9 cellular contexts compared by ENCODE assay signal in genomic region chr20:62652894-62653305, GRCh38.
DNase-seq lines count a peak whose midpoint lies in the region; ATAC-seq and TF ChIP-seq lines count a peak whose summit lies in the region.
"Had no signal": no experiment of that assay in that cellular context is flagged by ENCODE, and none has a peak within 500 bp of the region (broad histone marks: within the 10 kb centered on the region; RNA-seq: fewer than 3 reads in every experiment).

No MANE protein-coding gene starts in this region.

- H3K4me1 Mint-ChIP-seq in stimulated activated naive B cell treated with anti-CD40 and anti-IgM and Interleukin-4, amounts not matched to agents 10 μg/mL and 1 μg/mL and 100 μg/mL, for 72 hours: peaks cover 40 to 74% of the 10 kb centered on the region in 2 donors

- H3K27me3 ChIP-seq in adipocyte (replicated peaks; ENCODE audit: control insufficient read depth, insufficient read depth, low read length) (no peaks in the 10 kb centered on the region), layer of hippocampus (ENCODE audit: control insufficient read depth, insufficient read depth, low read length) (no peaks in the 10 kb centered on the region)

- peak overlapping the region; percentile 70 for H3K27ac ChIP-seq in layer of hippocampus (ENCODE audit: low read depth, low read length)

- ATAC-seq in stimulated activated naive B cell treated with anti-CD40 and anti-IgM and Interleukin-4, amounts not matched to agents 10 μg/mL and 1 μg/mL and 100 μg/mL, for 72 hours (replicated peaks): no peak
- ATAC-seq in GM18498 (IDR thresholded peaks at IDR 0.05; ENCODE audit: unreplicated experiment): no peak

- H3K36me3 ChIP-seq in adipocyte (ENCODE audit: control insufficient read depth, insufficient read depth, low read length, severe bottlenecking): no peaks in the 10 kb centered on the region

- H3K27me3 Mint-ChIP-seq in stimulated activated naive B cell treated with anti-CD40 and anti-IgM and Interleukin-4, amounts not matched to agents 10 μg/mL and 1 μg/mL and 100 μg/mL, for 72 hours: no peaks in the 10 kb centered on the region

- no peak for DNase-seq in GM12865 (ENCODE audit: low read depth)
- DNase-seq in adipocyte (ENCODE audit: low read depth): no peak
- DNase-seq in stimulated activated naive B cell treated with anti-CD40 and anti-IgM and Interleukin-4, amounts not matched to agents 10 μg/mL and 1 μg/mL and 100 μg/mL, for 72 hours: no peak
- no peak for DNase-seq in DMS79 (lab: John Stamatoyannopoulos, UW)
- DNase-seq in NCI-H1694 treated with DMSO at 0.1 percent for 48 hours (lab: John Stamatoyannopoulos, UW): no peak
- no peak for DNase-seq in kidney glomerular epithelial cell (lab: John Stamatoyannopoulos, UW)
- DNase-seq: NCI-H524 treated with DMSO at 0.1 percent for 48 hours had no signal

- H3K36me3 Mint-ChIP-seq in stimulated activated naive B cell treated with anti-CD40 and anti-IgM and Interleukin-4, amounts not matched to agents 10 μg/mL and 1 μg/mL and 100 μg/mL, for 72 hours: peaks cover 21 to 32% of the 10 kb centered on the region in 2 donors

- H3K4me3 ChIP-seq in GM12865 (ENCODE audit: low read depth, low read length) (peak overlapping the region; percentile 49), adipocyte (ENCODE audit: low read length) (peak overlapping the region; percentile 75)

- H3K27ac Mint-ChIP-seq in stimulated activated naive B cell treated with anti-CD40 and anti-IgM and Interleukin-4, amounts not matched to agents 10 μg/mL and 1 μg/mL and 100 μg/mL, for 72 hours: peak overlapping the region; percentile 98

- TF ChIP-seq CTCF in GM12865 (IDR thresholded peaks at IDR 0.05; ENCODE audit: insufficient read depth, low read depth, low read length, missing control alignments): no peak

- no peaks in the 10 kb centered on the region for H3K9me3 Mint-ChIP-seq in stimulated activated naive B cell treated with anti-CD40 and anti-IgM and Interleukin-4, amounts not matched to agents 10 μg/mL and 1 μg/mL and 100 μg/mL, for 72 hours

- H3K9me3 ChIP-seq in adipocyte (ENCODE audit: control insufficient read depth, low read length): no peaks in the 10 kb centered on the region

- no peak overlapping the region for H3K4me3 Mint-ChIP-seq in stimulated activated naive B cell treated with anti-CD40 and anti-IgM and Interleukin-4, amounts not matched to agents 10 μg/mL and 1 μg/mL and 100 μg/mL, for 72 hours

- H3K9ac ChIP-seq in adipocyte (ENCODE audit: low read length): peak overlapping the region; percentile 81

- peaks cover 18% of the 10 kb centered on the region for H3K4me1 ChIP-seq in adipocyte (ENCODE audit: control insufficient read depth, insufficient read depth, low read length)
